In genomic region chr21:8993284-8993942, GRCh38 we compare ENCODE assay signal across 17 cellular contexts.
DNase-seq lines count a peak whose midpoint lies in the region; ATAC-seq and TF ChIP-seq lines count a peak whose summit lies in the region.
"Had no signal": no experiment of that assay in that cellular context is flagged by ENCODE, and none has a peak within 500 bp of the region (broad histone marks: within the 10 kb centered on the region; RNA-seq: fewer than 3 reads in every experiment).

No MANE protein-coding gene starts in this region.

- no TSS peak for BruUV-seq in PC-3 (replicated peaks; lab: Mats Ljungman, UMichigan)

- no peak for TF ChIP-seq CTCF in PC-3 (conservative IDR thresholded peaks at IDR 0.05; ENCODE audit: low read depth, low read length)

- H3K9me3 ChIP-seq in PC-3 (ENCODE audit: low read length): no peaks in the 10 kb centered on the region

- peak; percentile 74 for DNase-seq in NCI-H510A treated with DMSO at 0.1 percent for 48 hours (lab: John Stamatoyannopoulos, UW)
- no peak for DNase-seq in NCI-H510A (lab: John Stamatoyannopoulos, UW)
- DNase-seq in PC-3: peak; percentile 4
- peak; percentile 2 for DNase-seq in renal cortical epithelial cell (ENCODE audit: low read depth)
- no peak for DNase-seq in RPMI8226
- no peak for DNase-seq in NCI-H69 (lab: John Stamatoyannopoulos, UW)
- no peak for DNase-seq in NOMO-1 treated with DMSO at 0.1 percent for 48 hours (lab: John Stamatoyannopoulos, UW; ENCODE audit: unreplicated experiment)
- DNase-seq: activated CD4-positive, alpha-beta memory T cell treated with anti-CD3 and anti-CD28 coated beads, Interleukin-2, amount 10 ng/mL, durations not matched to agents 7 days and 5 days; C1 segment of cervical spinal cord; DMS79 treated with DMSO at 0.1 percent for 48 hours; hippocampal formation; stimulated activated CD4-positive, alpha-beta T cell treated with anti-CD3 and anti-CD28 coated beads, Interleukin-12 subunit alpha, Interleukin-12 subunit beta, amount 100 ng/mL, for 4 hours; stimulated activated naive CD4-positive, alpha-beta T cell; trophoblast cell had no signal

- CTCF ChIA-PET in PC-3 (lab: Charles Lee): no interaction called here

- no peaks in the 10 kb centered on the region for H3K9me2 ChIP-seq in PC-3 (replicated peaks; ENCODE audit: low read length)

- no peak overlapping the region for H3K27ac ChIP-seq in PC-3 (ENCODE audit: low read length)
- H3K27ac ChIP-seq: cardiac muscle cell, SK-N-MC had no signal

- H3K36me3 ChIP-seq in PC-3 (ENCODE audit: low read depth, low read length): no peaks in the 10 kb centered on the region
- H3K36me3 ChIP-seq: cardiac muscle cell had no signal

- peaks cover 61% of the 10 kb centered on the region for H3K27me3 ChIP-seq in PC-3 (ENCODE audit: low read length)
- H3K27me3 ChIP-seq: cardiac muscle cell had no signal

- H3K4me1 ChIP-seq in PC-3 (ENCODE audit: insufficient read depth, low read length): no peaks in the 10 kb centered on the region

- H3K9ac ChIP-seq in PC-3 (ENCODE audit: low read length): no peak overlapping the region

- H3K4me3 ChIP-seq in PC-3 (ENCODE audit: low read length): no peak overlapping the region
- H3K4me3 ChIP-seq: cardiac muscle cell, SK-N-MC had no signal

- H2AFZ ChIP-seq in PC-3 (ENCODE audit: low read length): no peak overlapping the region

- intact Hi-C loops in PC-3 (cut with micrococcal nuclease): no loop called here

- no peaks in the 10 kb centered on the region for H4K20me1 ChIP-seq in PC-3 (ENCODE audit: low read length)

- POLR2A ChIA-PET in PC-3 (lab: Charles Lee; ENCODE audit: unreplicated experiment): no interaction called here

- H3K4me2 ChIP-seq in PC-3 (ENCODE audit: low read length): no peak overlapping the region

- ATAC-seq in PC-3 (no peak), esophagus mucosa (peak; percentile 52)

- no peaks in the 10 kb centered on the region for H3F3A ChIP-seq in PC-3 (ENCODE audit: low read length, unreplicated experiment)

- H3K79me2 ChIP-seq in PC-3 (ENCODE audit: low read length): no peaks in the 10 kb centered on the region

Comparison
In these comparisons a context has a peak if more than half of its experiments do, and no peak if none do; other contexts are left out.
1. DNase-seq: peak in NCI-H510A treated with DMSO at 0.1 percent for 48 hours (single experiment), PC-3 (single experiment) and renal cortical epithelial cell (single experiment); none in NCI-H510A (single experiment), RPMI8226 (single experiment), NCI-H69 (single experiment) and NOMO-1 treated with DMSO at 0.1 percent for 48 hours (single experiment).